Comparison of ENCODE assay signal across 8 cellular contexts in the genomic region with DNA sequence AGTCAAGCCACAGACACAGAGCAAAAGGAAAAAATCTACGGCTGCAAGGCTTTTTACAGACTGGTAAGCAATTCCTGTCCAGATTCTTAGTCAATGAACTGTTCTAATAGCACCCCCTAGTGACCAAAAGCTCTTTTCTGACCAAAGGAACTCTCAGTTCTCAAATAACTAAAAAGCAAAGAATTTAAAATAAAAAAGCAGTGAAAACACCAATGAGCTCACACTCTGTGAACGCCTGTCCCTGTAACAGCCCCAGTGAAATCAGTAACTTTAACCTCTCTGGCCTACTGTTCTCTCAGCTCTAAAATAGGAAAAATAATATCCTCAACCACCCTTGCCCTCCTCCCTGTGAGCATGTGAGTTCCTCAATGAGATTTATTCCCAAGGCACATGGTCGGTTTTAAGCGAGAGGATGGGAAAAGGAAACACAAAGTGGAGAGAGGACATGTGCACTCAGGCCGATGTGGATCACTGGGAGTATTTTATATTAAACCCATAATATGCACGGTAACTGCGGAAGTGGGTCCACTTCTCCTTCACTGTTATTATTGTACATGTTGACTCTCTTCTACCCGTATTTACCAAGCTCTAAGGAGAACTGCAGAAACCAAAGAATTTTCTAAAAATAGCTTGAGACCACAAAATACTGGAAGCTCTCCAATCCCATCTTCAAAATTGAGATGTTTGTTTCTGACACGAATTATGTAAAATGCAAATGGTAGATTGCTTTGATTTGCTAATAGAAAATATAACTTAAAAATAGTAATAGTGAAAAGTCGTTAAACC.
DNase-seq lines count a peak whose midpoint lies in the region; ATAC-seq, FAIRE-seq and TF ChIP-seq lines count a peak whose summit lies in the region.

No MANE protein-coding gene starts in this region.

- CTCF ChIA-PET in activated CD4-positive, alpha-beta T cell treated with anti-CD3 and anti-CD28 coated beads, Interleukin-2, amount 10 ng/mL, durations not matched to agents 7 days and 5 days (lab: Charles Lee): interaction anchor here (0.5 to 1.9 kb wide), 11 partner anchors 10 to 222 kb away, joined by 3 to 8 read pairs (median 4); no protein-coding TSS in a partner anchor
- CTCF ChIA-PET in endothelial cell of umbilical vein (lab: Charles Lee): interaction anchor here (0.6 to 6.5 kb wide), 95 partner anchors 8 to 1991 kb away, joined by 3 to 158 read pairs (median 4); partner anchors contain the start of genes B3GALT1, SCN1A and STK39
- CTCF ChIA-PET in naive thymus-derived CD4-positive, alpha-beta T cell (lab: Charles Lee): interaction anchor here (0.5 to 4.2 kb wide), 11 partner anchors 26 to 1584 kb away, joined by 3 to 15 read pairs (median 3); no protein-coding TSS in a partner anchor

- H3K27me3 ChIP-seq in GM23248 (replicated peaks; ENCODE audit: insufficient read depth) (no peaks in the 10 kb centered on the region), Loucy (ENCODE audit: insufficient read depth, low read length, poor library complexity, severe bottlenecking) (no peaks in the 10 kb centered on the region), RWPE2 (ENCODE audit: insufficient read depth, poor library complexity, severe bottlenecking) (no peaks in the 10 kb centered on the region), endothelial cell of umbilical vein (ENCODE audit: control insufficient read depth in 2 of 2, insufficient read depth in 2 of 2, low read length in 2 of 2) (peaks cover 0 to 4% of the 10 kb centered on the region in 2 experiments)
- no peaks in the 10 kb centered on the region for H3K27me3 ChIP-seq in naive thymus-derived CD4-positive, alpha-beta T cell (ENCODE audit: control insufficient read depth in 2 of 2, insufficient read depth in 2 of 2, low read length in 2 of 2)

- H3K9ac ChIP-seq in GM23248: no peak overlapping the region
- H3K9ac ChIP-seq in Loucy (ENCODE audit: low read depth, low read length, poor library complexity, severe bottlenecking): no peak overlapping the region
- H3K9ac ChIP-seq in endothelial cell of umbilical vein (replicated peaks; ENCODE audit: extremely low read depth, insufficient read depth, low read length): no peak overlapping the region

- no peaks in the 10 kb centered on the region for H3K27me3 Mint-ChIP-seq in activated CD4-positive, alpha-beta T cell treated with anti-CD3 and anti-CD28 coated beads, Interleukin-2, amount 10 ng/mL, durations not matched to agents 7 days and 5 days
- no peaks in the 10 kb centered on the region for H3K27me3 Mint-ChIP-seq in naive thymus-derived CD4-positive, alpha-beta T cell

- no peaks in the 10 kb centered on the region for H3K9me2 ChIP-seq in GM23248 (ENCODE audit: insufficient read depth)
- H3K9me2 ChIP-seq in Loucy (replicated peaks; ENCODE audit: low read depth, low read length): no peaks in the 10 kb centered on the region

- H3K4me3 Mint-ChIP-seq in activated CD4-positive, alpha-beta T cell treated with anti-CD3 and anti-CD28 coated beads, Interleukin-2, amount 10 ng/mL, durations not matched to agents 7 days and 5 days: no peak overlapping the region
- no peak overlapping the region for H3K4me3 Mint-ChIP-seq in naive thymus-derived CD4-positive, alpha-beta T cell

- H3K4me2 ChIP-seq in GM23248 (ENCODE audit: unreplicated experiment) (no peak overlapping the region), Loucy (ENCODE audit: low read depth, low read length, poor library complexity, severe bottlenecking) (no peak overlapping the region), endothelial cell of umbilical vein (ENCODE audit: insufficient read depth, low read length) (no peak overlapping the region)

- intact Hi-C loops in endothelial cell of umbilical vein (cut with micrococcal nuclease): loop anchor here (1.0 to 10.0 kb wide), 7 partner anchors 154 to 1580 kb away; partner anchors contain the start of gene B3GALT1
- intact Hi-C loops in naive thymus-derived CD4-positive, alpha-beta T cell (cut with micrococcal nuclease): loop anchor here (1.0 to 10.0 kb wide), 6 partner anchors 154 to 1580 kb away; partner anchors contain the start of gene B3GALT1 (in 1 of the 2)

- ATAC-seq in RWPE2 (ENCODE audit: low read depth): peak; percentile 33; the same call in 1 of the 3 replicates
- peak; percentile 55 for ATAC-seq in naive thymus-derived CD4-positive, alpha-beta T cell

- H3K27ac Mint-ChIP-seq in activated CD4-positive, alpha-beta T cell treated with anti-CD3 and anti-CD28 coated beads, Interleukin-2, amount 10 ng/mL, durations not matched to agents 7 days and 5 days: no peak overlapping the region
- H3K27ac Mint-ChIP-seq in naive thymus-derived CD4-positive, alpha-beta T cell: no peak overlapping the region

- peak; percentile 84 for TF ChIP-seq CTCF in Loucy (conservative IDR thresholded peaks at IDR 0.05; ENCODE audit: low read length)
- TF ChIP-seq CTCF in RWPE2 (IDR thresholded peaks at IDR 0.05; ENCODE audit: poor library complexity, severe bottlenecking): peak; percentile 44
- TF ChIP-seq CTCF in endothelial cell of umbilical vein (IDR thresholded peaks at IDR 0.05; ENCODE audit: extremely low read depth in 1 of 2, insufficient read depth in 1 of 2, low read depth in 1 of 2, low read length in 2 of 2): peak; percentile 47 to 51

- peaks cover 10% of the 10 kb centered on the region for H3K36me3 Mint-ChIP-seq in activated CD4-positive, alpha-beta T cell treated with anti-CD3 and anti-CD28 coated beads, Interleukin-2, amount 10 ng/mL, durations not matched to agents 7 days and 5 days (ENCODE audit: low read depth)
- H3K36me3 Mint-ChIP-seq in naive thymus-derived CD4-positive, alpha-beta T cell: peaks cover 10 to 29% (median 15%) of the 10 kb centered on the region in 5 donors

- WGBS in GM23248 (ENCODE audit: low coverage in 1 of 2, low lambda C conversion rate in 2 of 2, missing lambda C conversion rate in 2 of 2), 2 experiments: 68 to 69% methylated on average over 10 of the region's 10 CpGs

- dilution Hi-C loops in endothelial cell of umbilical vein (cut with MboI; ENCODE audit: extremely low pct_ligation_motif_present, low sequenced_read_pairs): no loop called here

- H3K9me1 ChIP-seq in endothelial cell of umbilical vein (replicated peaks; ENCODE audit: control insufficient read depth, extremely low read depth, insufficient read depth, low read length): no peaks in the 10 kb centered on the region

- DNase-seq in activated CD4-positive, alpha-beta T cell treated with anti-CD3 and anti-CD28 coated beads, Interleukin-2, amount 10 ng/mL, durations not matched to agents 7 days and 5 days: peak; percentile 54
- DNase-seq in activated CD4-positive, alpha-beta T cell treated with anti-CD3 and anti-CD28 coated beads, Interleukin-2, amount 50 U/mL, for 1 hour: no peak
- DNase-seq in GM23248 (peak; percentile 82), RWPE2 (ENCODE audit: low spot score) (no peak), endothelial cell of umbilical vein (ENCODE audit: low read depth, low spot score) (peak; percentile 77)
- peak in 6 of 9 donors; percentile 10 to 41 (median 36) for DNase-seq in naive thymus-derived CD4-positive, alpha-beta T cell
- DNase-seq in activated T-cell treated with anti-CD3 and anti-CD28 coated beads, Interleukin-2, amount 50 U/mL, for 48 hours: no peak

- H3K9me3 Mint-ChIP-seq in activated CD4-positive, alpha-beta T cell treated with anti-CD3 and anti-CD28 coated beads, Interleukin-2, amount 10 ng/mL, durations not matched to agents 7 days and 5 days: no peaks in the 10 kb centered on the region
- H3K9me3 Mint-ChIP-seq in naive thymus-derived CD4-positive, alpha-beta T cell: no peaks in the 10 kb centered on the region

- peaks cover 12% of the 10 kb centered on the region; the same call in 1 of the 2 replicates for H3K36me3 ChIP-seq in GM23248 (ENCODE audit: low read depth)
- peaks cover 48% of the 10 kb centered on the region; the same call in 1 of the 2 replicates for H3K36me3 ChIP-seq in Loucy (ENCODE audit: insufficient read depth, low read length)
- H3K36me3 ChIP-seq in RWPE2 (ENCODE audit: low read depth): peaks cover 37% of the 10 kb centered on the region
- no peaks in the 10 kb centered on the region for H3K36me3 ChIP-seq in endothelial cell of umbilical vein (ENCODE audit: control insufficient read depth in 2 of 2, extremely low read depth in 1 of 2, insufficient read depth in 2 of 2, low read length in 2 of 2)
- peaks cover 5 to 18% (median 11%) of the 10 kb centered on the region in 3 experiments for H3K36me3 ChIP-seq in naive thymus-derived CD4-positive, alpha-beta T cell (ENCODE audit: control insufficient read depth in 2 of 3, insufficient read depth in 3 of 3, low read length in 3 of 3)

- no peaks in the 10 kb centered on the region for H3K4me1 ChIP-seq in GM23248 (ENCODE audit: insufficient read depth)
- H3K4me1 ChIP-seq in Loucy (ENCODE audit: insufficient read depth, low read length, poor library complexity, severe bottlenecking): peaks cover 4% of the 10 kb centered on the region
- no peaks in the 10 kb centered on the region for H3K4me1 ChIP-seq in RWPE2 (ENCODE audit: insufficient read depth, poor library complexity, severe bottlenecking)
- peaks cover 11% of the 10 kb centered on the region for H3K4me1 ChIP-seq in endothelial cell of umbilical vein (ENCODE audit: control insufficient read depth, extremely low read depth, insufficient read depth, low read length)
- peaks cover 0 to 4% of the 10 kb centered on the region in 2 donors for H3K4me1 ChIP-seq in naive thymus-derived CD4-positive, alpha-beta T cell (ENCODE audit: control insufficient read depth in 2 of 2, insufficient read depth in 2 of 2, low read length in 2 of 2)

- no peaks in the 10 kb centered on the region for H4K20me1 ChIP-seq in GM23248 (ENCODE audit: insufficient read depth)
- H4K20me1 ChIP-seq in Loucy (ENCODE audit: insufficient read depth, low read length, poor library complexity, severe bottlenecking): peaks cover 11% of the 10 kb centered on the region
- H4K20me1 ChIP-seq in endothelial cell of umbilical vein (replicated peaks; ENCODE audit: control insufficient read depth, extremely low read depth, insufficient read depth, low read length): peaks cover 7% of the 10 kb centered on the region

- H3K9me3 ChIP-seq in GM23248 (ENCODE audit: low read depth) (no peaks in the 10 kb centered on the region), Loucy (ENCODE audit: insufficient read depth, low read depth, low read length) (no peaks in the 10 kb centered on the region), RWPE2 (ENCODE audit: severe bottlenecking) (no peaks in the 10 kb centered on the region), endothelial cell of umbilical vein (replicated peaks; ENCODE audit: control insufficient read depth, insufficient read depth, low read length) (no peaks in the 10 kb centered on the region)
- no peaks in the 10 kb centered on the region for H3K9me3 ChIP-seq in naive thymus-derived CD4-positive, alpha-beta T cell (ENCODE audit: control insufficient read depth in 2 of 3, low read length in 3 of 3)

- no TSS peak for BruUV-seq in endothelial cell of umbilical vein (replicated peaks; lab: Mats Ljungman, UMichigan)

- TF ChIP-seq POLR2A in endothelial cell of umbilical vein (IDR thresholded peaks at IDR 0.05; ENCODE audit: low read depth, low read length): no peak

- peak; percentile 74 for FAIRE-seq in endothelial cell of umbilical vein (lab: Jason Lieb, UNC)

- H3F3A ChIP-seq in GM23248 (ENCODE audit: insufficient read depth) (peaks cover 5% of the 10 kb centered on the region; the same call in 1 of the 2 replicates), Loucy (ENCODE audit: low read depth) (no peaks in the 10 kb centered on the region)

- peaks cover 2% of the 10 kb centered on the region for H3K4me1 Mint-ChIP-seq in activated CD4-positive, alpha-beta T cell treated with anti-CD3 and anti-CD28 coated beads, Interleukin-2, amount 10 ng/mL, durations not matched to agents 7 days and 5 days
- peaks cover 0 to 2% (median 0%) of the 10 kb centered on the region in 7 donors for H3K4me1 Mint-ChIP-seq in naive thymus-derived CD4-positive, alpha-beta T cell

- H3K4me3 ChIP-seq in GM23248 (no peak overlapping the region), Loucy (ENCODE audit: low read length, poor library complexity, severe bottlenecking) (no peak overlapping the region), RWPE2 (ENCODE audit: severe bottlenecking) (no peak overlapping the region), endothelial cell of umbilical vein (replicated peaks in 1 of 3; ENCODE audit: insufficient read depth in 1 of 3, low read depth in 1 of 3, low read length in 3 of 3) (no peak overlapping the region)
- H3K4me3 ChIP-seq in naive thymus-derived CD4-positive, alpha-beta T cell (ENCODE audit: low read length): no peak overlapping the region

- in situ Hi-C loops in GM23248 (cut with MboI): loop anchor here (10.0 to 25.0 kb wide), 4 partner anchors 154 to 1557 kb away; partner anchors contain the start of genes B3GALT1 and XIRP2

- H3K27ac ChIP-seq in GM23248: no peak overlapping the region
- no peak overlapping the region for H3K27ac ChIP-seq in RWPE2 (ENCODE audit: poor library complexity, severe bottlenecking)
- no peak overlapping the region for H3K27ac ChIP-seq in endothelial cell of umbilical vein (ENCODE audit: insufficient read depth, low read depth, low read length)
- H3K27ac ChIP-seq in naive thymus-derived CD4-positive, alpha-beta T cell (ENCODE audit: low read depth, low read length): no peak overlapping the region

- H2AFZ ChIP-seq in GM23248: no peak overlapping the region; the same call in 1 of the 2 replicates
- no peak overlapping the region for H2AFZ ChIP-seq in Loucy (ENCODE audit: low read length)
- no peak overlapping the region for H2AFZ ChIP-seq in endothelial cell of umbilical vein (ENCODE audit: low read depth, low read length)

- H3K79me2 ChIP-seq in GM23248 (ENCODE audit: insufficient read depth): no peaks in the 10 kb centered on the region
- no peaks in the 10 kb centered on the region for H3K79me2 ChIP-seq in Loucy (ENCODE audit: insufficient read depth, low read length)
- H3K79me2 ChIP-seq in endothelial cell of umbilical vein (ENCODE audit: control insufficient read depth, insufficient read depth, low read length): no peaks in the 10 kb centered on the region

- POLR2A ChIA-PET in activated CD4-positive, alpha-beta T cell treated with anti-CD3 and anti-CD28 coated beads, Interleukin-2, amount 10 ng/mL, durations not matched to agents 7 days and 5 days (lab: Charles Lee): no interaction called here
- POLR2A ChIA-PET in endothelial cell of umbilical vein (lab: Charles Lee): no interaction called here
- POLR2A ChIA-PET in naive thymus-derived CD4-positive, alpha-beta T cell (lab: Charles Lee): interaction anchor here (0.6 kb wide), 1 partner anchor 1443 kb away, joined by 3 read pairs; no protein-coding TSS in a partner anchor

Comparison
In these comparisons a context has a peak if more than half of its experiments do, and no peak if none do; other contexts are left out.
1. DNase-seq: peak in activated CD4-positive, alpha-beta T cell treated with anti-CD3 and anti-CD28 coated beads, Interleukin-2, amount 10 ng/mL, durations not matched to agents 7 days and 5 days (single experiment), GM23248 (single experiment), endothelial cell of umbilical vein (single experiment) and naive thymus-derived CD4-positive, alpha-beta T cell (6 of 9); none in activated CD4-positive, alpha-beta T cell treated with anti-CD3 and anti-CD28 coated beads, Interleukin-2, amount 50 U/mL, for 1 hour (single experiment), RWPE2 (single experiment) and activated T-cell treated with anti-CD3 and anti-CD28 coated beads, Interleukin-2, amount 50 U/mL, for 48 hours (0 of 2).
2. Peak in every context shown above with its lines, with median percentiles within 50 percentile points of each other: CTCF ChIP-seq.